Comparison of ENCODE assay signal across 26 cellular contexts in the genomic region with DNA sequence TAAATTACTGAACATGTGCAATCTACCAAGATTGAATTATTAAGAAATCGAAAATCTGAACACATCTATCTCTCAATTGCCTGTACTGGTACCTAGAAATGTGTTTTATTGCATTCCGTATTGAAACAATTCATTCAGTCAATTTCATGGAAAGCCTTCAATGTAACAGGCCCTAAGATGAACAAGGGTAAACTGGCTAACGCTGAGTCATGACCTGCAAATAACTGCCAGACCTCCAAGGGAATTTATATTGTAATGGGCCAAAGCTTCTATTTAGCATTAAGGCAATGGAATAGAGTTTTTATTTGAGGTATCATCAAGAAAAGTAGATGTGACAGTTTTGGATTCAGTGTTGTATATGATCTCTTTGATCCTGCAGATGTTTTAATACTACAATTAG. TPM values are rescaled to one million over a fixed set of nuclear protein-coding genes. Genes with fewer than 3 reads are reported as not detected.
DNase-seq lines count a peak whose midpoint lies in the region; ATAC-seq, FAIRE-seq and TF ChIP-seq lines count a peak whose summit lies in the region.
"Had no signal": no experiment of that assay in that cellular context is flagged by ENCODE, and none has a peak within 500 bp of the region (broad histone marks: within the 10 kb centered on the region; RNA-seq: fewer than 3 reads in every experiment).

No MANE protein-coding gene starts in this region.

- CTCF ChIA-PET in A549 (lab: Yijun Ruan, JAX): interaction anchor here (1.4 kb wide), 1 partner anchor 9 kb away, joined by 4 read pairs; no protein-coding TSS in a partner anchor

- TF ChIP-seq RAD21 in A549 (conservative IDR thresholded peaks at IDR 0.05 in 1 of 2, IDR thresholded peaks at IDR 0.05 in 1 of 2): no peak

- in situ Hi-C loops in GM23248 (cut with MboI): no loop called here

- DNase-seq in A549 (ENCODE audit: low read depth in 1 of 2, low spot score in 1 of 2) (peak in 1 of 2 experiments; percentile 12), GM23248 (peak; percentile 39), amniotic epithelial cell (ENCODE audit: low read depth) (peak; percentile 23), fibroblast of the conjunctiva (ENCODE audit: low read depth) (peak; percentile 10), activated gamma-delta T cell (lab: John Stamatoyannopoulos, UW) (no peak), globus pallidus (ENCODE audit: low spot score) (no peak)
- DNase-seq: activated CD4-positive, alpha-beta T cell treated with anti-CD3 and anti-CD28 coated beads, Interleukin-2, amount 50 U/mL, for 1 hour; activated CD8-positive, alpha-beta memory T cell treated with anti-CD3 and anti-CD28 coated beads, Interleukin-2, amount 50 U/mL, for 4 hours; CD4-positive, alpha-beta memory T cell; DMS153; HCEC 1CT; left cardiac atrium; natural killer cell; NCI-H1436; NCI-H774; ovary; SHP77 treated with DMSO at 0.1 percent for 48 hours; sigmoid colon; T-cell had no signal

- no peaks in the 10 kb centered on the region for H3K27me3 ChIP-seq in GM23248 (replicated peaks; ENCODE audit: insufficient read depth)
- H3K27me3 ChIP-seq: ovary, sigmoid colon had no signal

- ATAC-seq in A549 (no peak), GM21737 (IDR thresholded peaks at IDR 0.05; ENCODE audit: unreplicated experiment) (no peak), HG03571 (IDR thresholded peaks at IDR 0.05; ENCODE audit: unreplicated experiment) (no peak)
- ATAC-seq: left cardiac atrium; natural killer cell; stimulated activated effector memory CD8-positive, alpha-beta T cell treated with anti-CD3 and anti-CD28 coated beads, Interleukin-12 subunit alpha, Interleukin-12 subunit beta, amount 100 ng/mL, for 72 hours; T-cell had no signal

- no peaks in the 10 kb centered on the region for H3K36me3 ChIP-seq in GM23248 (ENCODE audit: low read depth)
- H3K36me3 ChIP-seq: ovary, sigmoid colon had no signal

- H3K4me2 ChIP-seq in A549 (0 out of 3 replicates have a peak overlapping the region, but pooled peaks have one; percentile 4), GM23248 (ENCODE audit: unreplicated experiment) (no peak overlapping the region)

- H3K9me3 ChIP-seq in A549 (no peaks in the 10 kb centered on the region), GM23248 (ENCODE audit: low read depth) (no peaks in the 10 kb centered on the region)
- H3K9me3 ChIP-seq: ovary, sigmoid colon had no signal

- peak; percentile 13 for FAIRE-seq in A549 (lab: Jason Lieb, UNC)
- FAIRE-seq: bronchial epithelial cell, GM12892, GM19239 had no signal

- H3K4me1 ChIP-seq in A549 (peaks cover 14% of the 10 kb centered on the region), GM23248 (ENCODE audit: insufficient read depth) (no peaks in the 10 kb centered on the region)
- H3K4me1 ChIP-seq: sigmoid colon had no signal

- 55% methylated on average over 3 of the region's 3 CpGs for WGBS in A549 (ENCODE audit: missing lambda C conversion rate)
- WGBS in GM23248 (ENCODE audit: low coverage in 1 of 2, low lambda C conversion rate in 2 of 2, missing lambda C conversion rate in 2 of 2), 2 experiments: 67 to 72% methylated on average over 3 of the region's 3 CpGs

- H3K27ac ChIP-seq in A549 (no peak overlapping the region), GM23248 (no peak overlapping the region)
- H3K27ac ChIP-seq: ovary, sigmoid colon had no signal

- TF ChIP-seq CTCF in A549 (IDR thresholded peaks at IDR 0.05): no peak

- H3F3A ChIP-seq in GM23248 (ENCODE audit: insufficient read depth): no peaks in the 10 kb centered on the region

- H2AFZ ChIP-seq in GM23248: no peak overlapping the region

- no peaks in the 10 kb centered on the region for H4K20me1 ChIP-seq in GM23248 (ENCODE audit: insufficient read depth)

- no peaks in the 10 kb centered on the region for H3K9me2 ChIP-seq in GM23248 (ENCODE audit: insufficient read depth)

- POLR2A ChIA-PET in A549 (lab: Yijun Ruan, JAX): no interaction called here

- H3K4me3 ChIP-seq in A549 (no peak overlapping the region), GM23248 (no peak overlapping the region)
- H3K4me3 ChIP-seq: ovary, sigmoid colon had no signal

- no peak for TF ChIP-seq POLR2A in A549 (IDR thresholded peaks at IDR 0.05; ENCODE audit: low read length)

- TF ChIP-seq EP300 in A549 (IDR thresholded peaks at IDR 0.05): no peak

- no peaks in the 10 kb centered on the region for H3K79me2 ChIP-seq in GM23248 (ENCODE audit: insufficient read depth)

- H3K9ac ChIP-seq in GM23248: no peak overlapping the region

TF ChIP-seq in A549, 52 proteins besides CTCF, POLR2A, EP300 and RAD21:
- TF ChIP-seq REST (IDR thresholded peaks at IDR 0.05) (no peak), USF2 (IDR thresholded peaks at IDR 0.05) (no peak), MAFK (IDR thresholded peaks at IDR 0.05; ENCODE audit: partially characterized antibody) (peak; percentile 28), ATOH8 (CRISPR knock-in tag; IDR thresholded peaks at IDR 0.05; ENCODE audit: low read depth) (no peak), ESRRA (IDR thresholded peaks at IDR 0.05; ENCODE audit: borderline replicate concordance, low read length) (no peak), BCL3 (IDR thresholded peaks at IDR 0.05) (no peak), JUN (IDR thresholded peaks at IDR 0.05) (no peak)
- TF ChIP-seq, protein P1, sequence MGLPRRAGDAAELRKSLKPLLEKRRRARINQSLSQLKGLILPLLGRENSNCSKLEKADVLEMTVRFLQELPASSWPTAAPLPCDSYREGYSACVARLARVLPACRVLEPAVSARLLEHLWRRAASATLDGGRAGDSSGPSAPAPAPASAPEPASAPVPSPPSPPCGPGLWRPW (IDR thresholded peaks at IDR 0.05): no peak

RNA-seq across cellular contexts. Expression of gene CD36, which starts 49.9 kb away (rescaled TPM):
- 0.37 and 0.60 TPM in 2 replicates for polyA plus RNA-seq in A549 (2011; rRNA removed)
- 0.03 and 0.06 TPM in 2 replicates for polyA plus RNA-seq in A549 (2012; cell fraction: cytosol; rRNA removed)
- 0.02 TPM in 1 of 2 replicates, not detected in the other for polyA plus RNA-seq in A549 (2012; cell fraction: nucleus; rRNA removed)
- 0.11 to 0.13 TPM (median 0.12 TPM) in 3 replicates for polyA plus RNA-seq in A549 (2017; fragmentation: RNase III; extraction: RNeasy Plus Mini Kit Qiagen cat#74134 plus additional on column Dnase treatment)
- polyA minus RNA-seq in A549 (2011; rRNA and poly(A)+ RNA removed): 0.04 TPM in 1 of 2 replicates, not detected in the other
- total RNA-seq in GM23248 (2014; rRNA removed; shearing (Covaris generic)): 1.3 TPM in 1 of 2 replicates, not detected in the other
- polyA plus RNA-seq in GM23248 (2016; fragmentation: Nextera tagmentation; extraction: Ambion mirVana): 0.48 and 0.53 TPM in 2 replicates
- total RNA-seq: activated T-helper 2 cell treated with anti-CD3 and anti-CD28 coated beads, Interferon-gamma antibody, Interleukin-2, Interleukin-4, amounts not matched to agents 10 μg/mL and 5 μg/mL and 100 μg/mL, durations not matched to agents 14 hours and 24 hours and 36 hours had no signal

Comparison
In these comparisons a context has a peak if more than half of its experiments do, and no peak if none do; other contexts are left out.
1. DNase-seq: peak in GM23248 (single experiment), amniotic epithelial cell (single experiment) and fibroblast of the conjunctiva (single experiment); none in activated gamma-delta T cell (single experiment) and globus pallidus (single experiment).